ENCODE assay signal across 9 cellular contexts in genomic region chr1:161473363-161473762, GRCh38. TPM values are rescaled to one million over a fixed set of nuclear protein-coding genes. Genes with fewer than 3 reads are reported as not detected.
DNase-seq lines count a peak whose midpoint lies in the region; ATAC-seq and TF ChIP-seq lines count a peak whose summit lies in the region.
"Had no signal": no experiment of that assay in that cellular context is flagged by ENCODE, and none has a peak within 500 bp of the region (broad histone marks: within the 10 kb centered on the region; RNA-seq: fewer than 3 reads in every experiment).

No MANE protein-coding gene starts in this region.

- intact Hi-C loops in Right ventricle myocardium inferior (cut with DNase I), result no loop called here

- no peak for ATAC-seq in Right ventricle myocardium inferior

- H3K27me3 ChIP-seq in BJ (ENCODE audit: control insufficient read depth, insufficient read depth, low read length) (no peaks in the 10 kb centered on the region), HL-60 (ENCODE audit: insufficient read depth, poor library complexity, severe bottlenecking) (no peaks in the 10 kb centered on the region)

- H3K9me3 ChIP-seq in iPS-18c (ENCODE audit: control insufficient read depth, insufficient read depth, low read length), result peaks cover 4% of the 10 kb centered on the region

- no peak overlapping the region for H3K27ac ChIP-seq in HL-60 (replicated peaks)

- H3K36me3 ChIP-seq in BJ (ENCODE audit: control insufficient read depth, insufficient read depth, low read length), result no peaks in the 10 kb centered on the region

- DNase-seq in BJ (ENCODE audit: low read depth) (no peak), HL-60 (ENCODE audit: low read depth in 1 of 2, low spot score in 1 of 2) (peak in 1 of 2 experiments; percentile 44), SW480 (ENCODE audit: low spot score) (peak; percentile 56), NCI-H187 treated with DMSO at 0.1 percent for 48 hours (lab: John Stamatoyannopoulos, UW) (no peak), activated gamma-delta T cell (lab: John Stamatoyannopoulos, UW) (no peak), Right ventricle myocardium inferior (ENCODE audit: missing footprints) (no peak)
- no peak for DNase-seq in stimulated activated CD4-positive, alpha-beta T cell treated with anti-CD3 and anti-CD28 coated beads, Interleukin-4, amount 100 ng/mL, for 1 hour
- DNase-seq: NCI-H2081 treated with DMSO at 0.1 percent for 48 hours had no signal

- POLR2A ChIA-PET in BJ (lab: Charles Lee), result no interaction called here

- CTCF ChIA-PET in BJ (lab: Yijun Ruan, JAX), result interaction anchor here (1.5 to 2.1 kb wide), 2 partner anchors 10 to 14 kb away, joined by 4 to 5 read pairs; no protein-coding TSS in a partner anchor

- H3K4me3 ChIP-seq in BJ (ENCODE audit: low read depth, low read length), result peak overlapping the region; percentile 16
- peak overlapping the region; percentile 12 for H3K4me3 ChIP-seq in HL-60 (replicated peaks; ENCODE audit: insufficient read depth, low read length)
- H3K4me3 ChIP-seq in iPS-18c (ENCODE audit: insufficient read depth, low read depth, low read length), result peak overlapping the region; percentile 42

- TF ChIP-seq CTCF in BJ (IDR thresholded peaks at IDR 0.05; ENCODE audit: insufficient read depth, low read depth, low read length) (no peak), HL-60 (IDR thresholded peaks at IDR 0.05; ENCODE audit: insufficient read depth, low read length) (no peak)

RNA-seq across cellular contexts. Expression of gene FCGR2A, which starts 31.9 kb away (rescaled TPM):
- polyA plus RNA-seq in BJ (2011; rRNA removed), result 0.09 and 0.11 TPM in 2 replicates
- polyA minus RNA-seq in BJ (2011; rRNA and poly(A)+ RNA removed), result 0.10 TPM in 1 of 2 replicates, not detected in the other
- total RNA-seq in Right ventricle myocardium inferior, result 22.1 TPM

RNA-seq across cellular contexts. Expression of gene HSPA6, which starts 51.0 kb away (rescaled TPM):
- polyA plus RNA-seq in BJ (2011; rRNA removed), result 0.04 and 0.05 TPM in 2 replicates
- 0.05 TPM in 1 of 2 replicates, not detected in the other for polyA minus RNA-seq in BJ (2011; rRNA and poly(A)+ RNA removed)
- total RNA-seq in Right ventricle myocardium inferior, result 1.1 TPM
